Comparison of ENCODE assay signal across 26 cellular contexts in genomic region chr17:76720211-76720610, GRCh38. TPM values are rescaled to one million over a fixed set of nuclear protein-coding genes. Genes with fewer than 3 reads are reported as not detected.
A peak's percentile ranks its signal among the peaks of the same experiment; 100 is the strongest.
DNase-seq lines count a peak whose midpoint lies in the region; ATAC-seq and TF ChIP-seq lines count a peak whose summit lies in the region.
"Had no signal": no experiment of that assay in that cellular context is flagged by ENCODE, and none has a peak within 500 bp of the region (broad histone marks: within the 10 kb centered on the region; RNA-seq: fewer than 3 reads in every experiment).

No MANE protein-coding gene starts in this region.

- peak overlapping the region; percentile 54 for H3K27ac ChIP-seq in left ventricle myocardium inferior (replicated peaks)
- peak overlapping the region in 4 of 5 donors; percentile 12 to 62 (median 34) for H3K27ac ChIP-seq in adrenal gland
- H3K27ac ChIP-seq in spleen: no peak overlapping the region
- no peak overlapping the region for H3K27ac ChIP-seq in ovary
- H3K27ac ChIP-seq: 22Rv1, PC-9, SK-N-MC had no signal

- TF ChIP-seq CTCF in left ventricle myocardium inferior (IDR thresholded peaks at IDR 0.05; ENCODE audit: borderline replicate concordance) (no peak), adrenal gland (IDR thresholded peaks at IDR 0.05) (no peak), spleen (IDR thresholded peaks at IDR 0.05 in 8 of 11, conservative IDR thresholded peaks at IDR 0.05 in 3 of 11) (no peak), ovary (IDR thresholded peaks at IDR 0.05) (no peak)

- peaks cover 99% of the 10 kb centered on the region for H3K36me3 ChIP-seq in left ventricle myocardium inferior
- peaks cover 0 to 97% of the 10 kb centered on the region in 2 donors for H3K36me3 ChIP-seq in adrenal gland (replicated peaks in 1 of 2)
- peaks cover 5 to 100% (median 92%) of the 10 kb centered on the region in 6 donors for H3K36me3 ChIP-seq in spleen
- no peaks in the 10 kb centered on the region for H3K36me3 ChIP-seq in ovary

- TF ChIP-seq POLR2A in adrenal gland (IDR thresholded peaks at IDR 0.05) (peak in 1 of 2 donors; percentile 7), spleen (IDR thresholded peaks at IDR 0.05) (no peak), ovary (IDR thresholded peaks at IDR 0.05) (no peak)

- peak overlapping the region; percentile 8 for H3K27ac Mint-ChIP-seq in activated CD8-positive, alpha-beta memory T cell treated with anti-CD3 and anti-CD28 coated beads, Interleukin-2, amount 10 ng/mL, durations not matched to agents 7 days and 5 days
- H3K27ac Mint-ChIP-seq in activated naive CD8-positive, alpha-beta T cell treated with anti-CD3 and anti-CD28 coated beads, Interleukin-2, amount 50 U/mL, for 24 hours: no peak overlapping the region

- peaks cover 82% of the 10 kb centered on the region for H3K36me3 Mint-ChIP-seq in activated CD8-positive, alpha-beta memory T cell treated with anti-CD3 and anti-CD28 coated beads, Interleukin-2, amount 10 ng/mL, durations not matched to agents 7 days and 5 days
- H3K36me3 Mint-ChIP-seq in activated naive CD8-positive, alpha-beta T cell treated with anti-CD3 and anti-CD28 coated beads, Interleukin-2, amount 50 U/mL, for 24 hours (ENCODE audit: low read depth): peaks cover 81% of the 10 kb centered on the region

- WGBS in adrenal gland, 4 donors: 41 to 65% (median 46%) methylated on average over 9 of the region's 9 CpGs
- 91 to 97% (median 94%) methylated on average over 9 of the region's 9 CpGs for whole genome bisulfite sequencing in spleen, 5 donors
- 78 to 87% (median 84%) methylated on average over 9 of the region's 9 CpGs for WGBS in ovary, 3 donors

- DNase-seq in activated CD8-positive, alpha-beta memory T cell treated with anti-CD3 and anti-CD28 coated beads, Interleukin-2, amount 10 ng/mL, durations not matched to agents 7 days and 5 days: no peak
- no peak for DNase-seq in activated CD8-positive, alpha-beta memory T cell treated with anti-CD3 and anti-CD28 coated beads, Interleukin-2, amount 50 U/mL, for 4 hours
- DNase-seq in left ventricle myocardium inferior: no peak
- DNase-seq in left cardiac atrium: no peak
- peak in 6 of 7 donors; percentile 53 to 76 (median 70) for DNase-seq in adrenal gland
- peak; percentile 15 for DNase-seq in spleen
- DNase-seq in activated naive CD8-positive, alpha-beta T cell treated with anti-CD3 and anti-CD28 coated beads, Interleukin-2, amount 50 U/mL, for 24 hours: no peak
- no peak for DNase-seq in ovary
- DNase-seq: BE2C; Calu3; DMS79 treated with DMSO at 0.1 percent for 48 hours; GF-D8; KBM-7; MG63; NCI-H1105 treated with DMSO at 0.1 percent for 48 hours; NCI-H2029 treated with DMSO at 0.1 percent for 48 hours; NCI-H446 treated with DMSO at 0.1 percent for 48 hours; NCI-H526; NCI-H82; NK-92 treated with Interleukin-12 subunit alpha and Interleukin-12 subunit beta, amount 100 ng/mL, for 24 hours; PC-9; RPMI8226; SIG-M5 had no signal

- H3K9me3 ChIP-seq in left ventricle myocardium inferior (replicated peaks) (no peaks in the 10 kb centered on the region), adrenal gland (replicated peaks in 1 of 3) (no peaks in the 10 kb centered on the region), spleen (no peaks in the 10 kb centered on the region), ovary (no peaks in the 10 kb centered on the region)
- H3K9me3 ChIP-seq: BE2C, MG63 had no signal

- H3K4me1 ChIP-seq in left ventricle myocardium inferior (peaks cover 82% of the 10 kb centered on the region), adrenal gland (replicated peaks in 1 of 2) (peaks cover 19 to 66% of the 10 kb centered on the region in 2 donors), spleen (peaks cover 20 to 86% (median 51%) of the 10 kb centered on the region in 6 donors), ovary (ENCODE audit: insufficient read depth) (peaks cover 3% of the 10 kb centered on the region)

- H3K4me3 Mint-ChIP-seq in activated CD8-positive, alpha-beta memory T cell treated with anti-CD3 and anti-CD28 coated beads, Interleukin-2, amount 10 ng/mL, durations not matched to agents 7 days and 5 days: no peak overlapping the region
- H3K4me3 Mint-ChIP-seq in activated naive CD8-positive, alpha-beta T cell treated with anti-CD3 and anti-CD28 coated beads, Interleukin-2, amount 50 U/mL, for 24 hours: no peak overlapping the region
- H3K4me3 Mint-ChIP-seq: CD14-positive monocyte had no signal

- CTCF ChIA-PET in activated CD8-positive, alpha-beta memory T cell treated with anti-CD3 and anti-CD28 coated beads, Interleukin-2, amount 10 ng/mL, durations not matched to agents 7 days and 5 days (lab: Charles Lee): interaction anchor here (1.2 to 1.3 kb wide), 2 partner anchors 14 to 39 kb away, joined by 3 read pairs; no protein-coding TSS in a partner anchor

- H3K27me3 ChIP-seq in left ventricle myocardium inferior (ENCODE audit: low read depth): no peaks in the 10 kb centered on the region
- H3K27me3 ChIP-seq in adrenal gland: no peaks in the 10 kb centered on the region
- no peaks in the 10 kb centered on the region for H3K27me3 ChIP-seq in spleen (replicated peaks in 1 of 7)
- H3K27me3 ChIP-seq in ovary: no peaks in the 10 kb centered on the region
- H3K27me3 ChIP-seq: BE2C, MG63 had no signal

- no peak for TF ChIP-seq EP300 in ovary (IDR thresholded peaks at IDR 0.05)

- no peak for ATAC-seq in activated CD8-positive, alpha-beta memory T cell treated with anti-CD3 and anti-CD28 coated beads, Interleukin-2, amount 10 ng/mL, durations not matched to agents 7 days and 5 days
- ATAC-seq in left cardiac atrium: no peak
- ATAC-seq in activated naive CD8-positive, alpha-beta T cell treated with anti-CD3 and anti-CD28 coated beads, Interleukin-2, amount 50 U/mL, for 24 hours: no peak

- no peaks in the 10 kb centered on the region for H3K27me3 Mint-ChIP-seq in activated CD8-positive, alpha-beta memory T cell treated with anti-CD3 and anti-CD28 coated beads, Interleukin-2, amount 10 ng/mL, durations not matched to agents 7 days and 5 days
- H3K27me3 Mint-ChIP-seq in activated naive CD8-positive, alpha-beta T cell treated with anti-CD3 and anti-CD28 coated beads, Interleukin-2, amount 50 U/mL, for 24 hours: no peaks in the 10 kb centered on the region

- H3K4me3 ChIP-seq in left ventricle myocardium inferior: no peak overlapping the region
- no peak overlapping the region for H3K4me3 ChIP-seq in adrenal gland
- no peak overlapping the region for H3K4me3 ChIP-seq in spleen
- H3K4me3 ChIP-seq in ovary: no peak overlapping the region
- H3K4me3 ChIP-seq: MG63, PC-9, SK-N-MC had no signal

- no peaks in the 10 kb centered on the region for H3K9me3 Mint-ChIP-seq in activated CD8-positive, alpha-beta memory T cell treated with anti-CD3 and anti-CD28 coated beads, Interleukin-2, amount 10 ng/mL, durations not matched to agents 7 days and 5 days (ENCODE audit: low read depth)
- no peaks in the 10 kb centered on the region for H3K9me3 Mint-ChIP-seq in activated naive CD8-positive, alpha-beta T cell treated with anti-CD3 and anti-CD28 coated beads, Interleukin-2, amount 50 U/mL, for 24 hours
- H3K9me3 Mint-ChIP-seq: CD14-positive monocyte had no signal

- H3K4me1 Mint-ChIP-seq in activated CD8-positive, alpha-beta memory T cell treated with anti-CD3 and anti-CD28 coated beads, Interleukin-2, amount 10 ng/mL, durations not matched to agents 7 days and 5 days: peaks cover 68% of the 10 kb centered on the region
- H3K4me1 Mint-ChIP-seq in activated naive CD8-positive, alpha-beta T cell treated with anti-CD3 and anti-CD28 coated beads, Interleukin-2, amount 50 U/mL, for 24 hours: peaks cover 67% of the 10 kb centered on the region

- intact Hi-C loops in left ventricle myocardium inferior (cut with micrococcal nuclease) (loop anchor here (10.0 kb wide), 1 partner anchor 45 kb away; no protein-coding TSS in a partner anchor), left cardiac atrium (cut with DNase I) (no loop called here), adrenal gland (cut with DNase I) (no loop called here), spleen (cut with DNase I; ENCODE audit: low total_unique reads) (no loop called here), ovary (cut with DNase I) (loop anchor here in 2 of 4 donors (5.0 to 10.0 kb wide), 2 partner anchors 33 to 45 kb away; no protein-coding TSS in a partner anchor)

RNA-seq across cellular contexts. Expression of gene JMJD6, which starts 6.2 kb away (rescaled TPM):
- total RNA-seq in activated CD8-positive, alpha-beta memory T cell treated with anti-CD3 and anti-CD28 coated beads, Interleukin-2, amount 10 ng/mL, durations not matched to agents 7 days and 5 days: 10 to 100 TPM; 60.6 to 72.8 TPM
- total RNA-seq in left ventricle myocardium inferior: 65.2 TPM
- total RNA-seq in left cardiac atrium: 10 to 100 TPM; 44.9 to 55.3 TPM
- total RNA-seq in adrenal gland: 100 to 1,000 TPM in 1 of 8 donors, 10 to 100 TPM in 7; 23.5 to 105 (median 36.3) TPM
- polyA plus RNA-seq in adrenal gland: 10 to 100 TPM; 53.7 to 66.9 (median 58.8) TPM
- 10 to 100 TPM; 21.2 to 54.3 (median 38.6) TPM for total RNA-seq in spleen
- 10 to 100 TPM; 21.4 to 37.3 (median 32.7) TPM for polyA plus RNA-seq in spleen
- 10 to 100 TPM; 20.1 to 49.8 (median 38.1) TPM for total RNA-seq in ovary
- 10 to 100 TPM; 19.5 to 28.2 TPM for polyA plus RNA-seq in ovary

RNA-seq across cellular contexts. Expression of gene METTL23, which starts 6.4 kb away (rescaled TPM):
- 10 to 100 TPM; 40.3 to 42.1 TPM for total RNA-seq in activated CD8-positive, alpha-beta memory T cell treated with anti-CD3 and anti-CD28 coated beads, Interleukin-2, amount 10 ng/mL, durations not matched to agents 7 days and 5 days
- total RNA-seq in left ventricle myocardium inferior: 21.0 TPM
- 10 to 100 TPM; 22.0 to 25.7 TPM for total RNA-seq in left cardiac atrium
- 10 to 100 TPM; 24.6 to 91.5 (median 37.7) TPM for total RNA-seq in adrenal gland
- 10 to 100 TPM; 48.0 to 84.9 (median 54.5) TPM for polyA plus RNA-seq in adrenal gland
- total RNA-seq in spleen: 10 to 100 TPM; 35.8 to 53.4 (median 49.1) TPM
- 10 to 100 TPM; 54.7 to 72.7 (median 57.0) TPM for polyA plus RNA-seq in spleen
- 10 to 100 TPM; 20.9 to 36.6 (median 31.8) TPM for total RNA-seq in ovary
- 10 to 100 TPM; 37.9 to 47.4 TPM for polyA plus RNA-seq in ovary

RNA-seq across cellular contexts. Expression of gene MXRA7, which starts 9.4 kb away (rescaled TPM):
- 10 to 100 TPM; 29.8 to 32.0 TPM for total RNA-seq in activated CD8-positive, alpha-beta memory T cell treated with anti-CD3 and anti-CD28 coated beads, Interleukin-2, amount 10 ng/mL, durations not matched to agents 7 days and 5 days
- total RNA-seq in left ventricle myocardium inferior (411 TPM), left cardiac atrium (100 to 1,000 TPM; 394 to 506 TPM), adrenal gland (100 to 1,000 TPM; 200 to 541 (median 356) TPM), spleen (100 to 1,000 TPM in 6 of 7 donors, 10 to 100 TPM in 1; 89.4 to 172 (median 121) TPM), ovary (100 to 1,000 TPM; 107 to 210 (median 181) TPM)
- polyA plus RNA-seq in adrenal gland (100 to 1,000 TPM in 2 of 3 donors, 10 to 100 TPM in 1; 81.5 to 573 (median 167) TPM), spleen (10 to 100 TPM; 37.8 to 66.2 (median 48.7) TPM), ovary (100 to 1,000 TPM; 199 to 759 TPM)

RNA-seq across cellular contexts. Expression of gene SRSF2, which starts 16.9 kb away (rescaled TPM):
- 100 to 1,000 TPM; 443 to 471 TPM for total RNA-seq in activated CD8-positive, alpha-beta memory T cell treated with anti-CD3 and anti-CD28 coated beads, Interleukin-2, amount 10 ng/mL, durations not matched to agents 7 days and 5 days
- total RNA-seq in left ventricle myocardium inferior (78.5 TPM), left cardiac atrium (100 to 1,000 TPM in 1 of 2 donors, 10 to 100 TPM in 1; 78.1 to 108 TPM), adrenal gland (100 to 1,000 TPM; 115 to 242 (median 212) TPM), spleen (100 to 1,000 TPM; 181 to 239 (median 202) TPM), ovary (100 to 1,000 TPM; 149 to 245 (median 174) TPM)
- polyA plus RNA-seq in adrenal gland (100 to 1,000 TPM; 103 to 269 (median 151) TPM), spleen (100 to 1,000 TPM; 159 to 189 (median 161) TPM), ovary (100 to 1,000 TPM; 126 to 152 TPM)

RNA-seq across cellular contexts. Expression of gene MFSD11, which starts 17.7 kb away (rescaled TPM):
- 10 to 100 TPM; 22.6 to 26.8 TPM for total RNA-seq in activated CD8-positive, alpha-beta memory T cell treated with anti-CD3 and anti-CD28 coated beads, Interleukin-2, amount 10 ng/mL, durations not matched to agents 7 days and 5 days
- total RNA-seq in left ventricle myocardium inferior: 21.4 TPM
- 10 to 100 TPM; 23.0 to 28.0 TPM for total RNA-seq in left cardiac atrium
- total RNA-seq in adrenal gland: 10 to 100 TPM; 24.2 to 50.0 (median 31.8) TPM
- polyA plus RNA-seq in adrenal gland: 10 to 100 TPM in 2 of 3 donors, 1 to 10 TPM in 1; 9.4 to 20.4 (median 11.8) TPM
- total RNA-seq in spleen: 10 to 100 TPM; 22.8 to 45.4 (median 35.3) TPM
- polyA plus RNA-seq in spleen: 10 to 100 TPM in 1 of 3 donors, 1 to 10 TPM in 2; 6.9 to 11.3 (median 7.8) TPM
- 10 to 100 TPM; 16.1 to 26.2 (median 19.6) TPM for total RNA-seq in ovary
- 10 to 100 TPM in 1 of 2 donors, 1 to 10 TPM in 1; 9.6 to 19.6 TPM for polyA plus RNA-seq in ovary

Comparison
In these comparisons a context has a peak if more than half of its experiments do, and no peak if none do; other contexts are left out.
1. DNase-seq: peak in adrenal gland (6 of 7) and spleen (single experiment); none in activated CD8-positive, alpha-beta memory T cell treated with anti-CD3 and anti-CD28 coated beads, Interleukin-2, amount 10 ng/mL, durations not matched to agents 7 days and 5 days (single experiment), activated CD8-positive, alpha-beta memory T cell treated with anti-CD3 and anti-CD28 coated beads, Interleukin-2, amount 50 U/mL, for 4 hours (single experiment), left ventricle myocardium inferior (single experiment), left cardiac atrium (single experiment), activated naive CD8-positive, alpha-beta T cell treated with anti-CD3 and anti-CD28 coated beads, Interleukin-2, amount 50 U/mL, for 24 hours (single experiment) and ovary (0 of 5).
2. H3K27ac ChIP-seq: peak in left ventricle myocardium inferior (single experiment) and adrenal gland (4 of 5); none in spleen (0 of 8) and ovary (0 of 2).